24 cellular contexts compared by ENCODE assay signal in the genomic region with DNA sequence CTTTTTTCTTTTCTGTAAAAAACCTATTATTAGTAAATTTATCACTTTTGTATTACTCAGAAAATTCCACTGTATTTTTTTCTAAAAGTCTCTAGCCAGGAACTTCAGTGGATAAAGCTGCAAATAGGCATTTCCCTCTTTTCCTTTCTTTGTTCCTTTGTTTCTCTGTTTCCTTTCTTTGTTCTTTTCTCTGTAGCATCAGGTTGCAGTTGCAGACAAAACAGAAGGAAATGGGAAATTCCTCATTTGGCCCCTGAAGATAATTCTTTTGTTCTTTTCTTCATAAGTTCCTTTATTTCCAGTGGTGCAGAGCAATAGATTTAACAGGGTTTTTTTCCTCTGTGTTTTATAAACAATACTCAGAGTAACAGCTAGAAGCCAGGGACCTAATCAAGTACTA.
"Had no signal": no experiment of that assay in that cellular context is flagged by ENCODE, and none has a peak within 500 bp of the region (broad histone marks: within the 10 kb centered on the region; RNA-seq: fewer than 3 reads in every experiment).

No MANE protein-coding gene starts in this region.

- H3K4me1 Mint-ChIP-seq: memory B cell; stimulated activated naive B cell treated with anti-CD40 and anti-IgM and Interleukin-4, amounts not matched to agents 10 μg/mL and 1 μg/mL and 100 μg/mL, for 72 hours; stimulated activated naive CD8-positive, alpha-beta T cell treated with anti-CD3 and anti-CD28 coated beads, Interleukin-15, amount 100 ng/mL, for 72 hours had no signal

- H3K27ac Mint-ChIP-seq: memory B cell; natural killer cell treated with Interleukin-12 subunit alpha and Interleukin-12 subunit beta and Interleukin-15 and Interleukin-18, amount 100 ng/mL, for 72 hours; stimulated activated naive B cell treated with anti-CD40 and anti-IgM and Interleukin-4, amounts not matched to agents 10 μg/mL and 1 μg/mL and 100 μg/mL, for 72 hours; stimulated activated naive CD8-positive, alpha-beta T cell treated with anti-CD3 and anti-CD28 coated beads, Interleukin-15, amount 100 ng/mL, for 72 hours had no signal

- H3K27me3 ChIP-seq: esophagus muscularis mucosa, gastroesophageal sphincter, neutrophil, right atrium auricular region, sigmoid colon, transverse colon had no signal

- H3K36me3 ChIP-seq: esophagus muscularis mucosa, gastroesophageal sphincter, left ventricle myocardium inferior, lower lobe of right lung, neutrophil, right atrium auricular region, sigmoid colon, thoracic aorta, transverse colon had no signal

- H3K4me1 ChIP-seq: lower lobe of right lung, transverse colon had no signal

- H3K27ac ChIP-seq: coronary artery, epithelial cell of prostate, esophagus muscularis mucosa, gastroesophageal sphincter, left ventricle myocardium inferior, lower lobe of right lung, neutrophil, right atrium auricular region, skin epidermis, thoracic aorta, transverse colon had no signal

- H3K27me3 Mint-ChIP-seq: natural killer cell treated with Interleukin-12 subunit alpha and Interleukin-12 subunit beta and Interleukin-15 and Interleukin-18, amount 100 ng/mL, for 72 hours; stimulated activated naive CD8-positive, alpha-beta T cell treated with anti-CD3 and anti-CD28 coated beads, Interleukin-15, amount 100 ng/mL, for 72 hours had no signal

- H3K4me3 Mint-ChIP-seq: memory B cell; natural killer cell treated with Interleukin-12 subunit alpha and Interleukin-12 subunit beta and Interleukin-15 and Interleukin-18, amount 100 ng/mL, for 72 hours; stimulated activated naive B cell treated with anti-CD40 and anti-IgM and Interleukin-4, amounts not matched to agents 10 μg/mL and 1 μg/mL and 100 μg/mL, for 72 hours; stimulated activated naive CD8-positive, alpha-beta T cell treated with anti-CD3 and anti-CD28 coated beads, Interleukin-15, amount 100 ng/mL, for 72 hours had no signal

- ATAC-seq: gastroesophageal sphincter; left cardiac atrium; lower lobe of right lung; natural killer cell treated with Interleukin-12 subunit alpha and Interleukin-12 subunit beta and Interleukin-15 and Interleukin-18, amount 100 ng/mL, for 72 hours; stimulated activated naive B cell treated with anti-CD40 and anti-IgM and Interleukin-4, amounts not matched to agents 10 μg/mL and 1 μg/mL and 100 μg/mL, for 72 hours; stimulated activated naive CD8-positive, alpha-beta T cell treated with anti-CD3 and anti-CD28 coated beads, Interleukin-15, amount 100 ng/mL, for 72 hours had no signal

- DNase-seq: effector CD4-positive, alpha-beta T cell; glutamatergic neuron; kidney; left cardiac atrium; left ventricle myocardium inferior; lower lobe of right lung; midbrain; posterior cingulate gyrus; sigmoid colon; stimulated activated CD4-positive, alpha-beta T cell treated with anti-CD3 and anti-CD28 coated beads, Interleukin-2, amount 100 ng/mL, for 24 hours; stimulated activated CD4-positive, alpha-beta T cell treated with anti-CD3 and anti-CD28 coated beads, Interleukin-4, amount 100 ng/mL, for 4 hours; stimulated activated naive B cell treated with anti-CD40 and anti-IgM and Interleukin-4, amounts not matched to agents 10 μg/mL and 1 μg/mL and 100 μg/mL, for 72 hours; stimulated activated naive CD8-positive, alpha-beta T cell treated with anti-CD3 and anti-CD28 coated beads, Interleukin-15, amount 100 ng/mL, for 72 hours; transverse colon had no signal

- H3K4me3 ChIP-seq: coronary artery, esophagus muscularis mucosa, gastroesophageal sphincter, left ventricle myocardium inferior, lower lobe of right lung, right atrium auricular region, sigmoid colon, skin epidermis, thoracic aorta, transverse colon had no signal

- H3K9me3 ChIP-seq: esophagus muscularis mucosa, gastroesophageal sphincter, left ventricle myocardium inferior, lower lobe of right lung, neutrophil, right atrium auricular region, sigmoid colon, thoracic aorta, transverse colon had no signal

- H3K9me3 Mint-ChIP-seq: memory B cell; stimulated activated naive B cell treated with anti-CD40 and anti-IgM and Interleukin-4, amounts not matched to agents 10 μg/mL and 1 μg/mL and 100 μg/mL, for 72 hours; stimulated activated naive CD8-positive, alpha-beta T cell treated with anti-CD3 and anti-CD28 coated beads, Interleukin-15, amount 100 ng/mL, for 72 hours had no signal

- H3K36me3 Mint-ChIP-seq: memory B cell; natural killer cell treated with Interleukin-12 subunit alpha and Interleukin-12 subunit beta and Interleukin-15 and Interleukin-18, amount 100 ng/mL, for 72 hours; stimulated activated naive B cell treated with anti-CD40 and anti-IgM and Interleukin-4, amounts not matched to agents 10 μg/mL and 1 μg/mL and 100 μg/mL, for 72 hours had no signal
